In genomic region chr1:220810963-220811362, GRCh38 we compare ENCODE assay signal across 21 cellular contexts. TPM values are rescaled to one million over a fixed set of nuclear protein-coding genes. Genes with fewer than 3 reads are reported as not detected.
DNase-seq lines count a peak whose midpoint lies in the region; ATAC-seq, FAIRE-seq and TF ChIP-seq lines count a peak whose summit lies in the region.
"Had no signal": no experiment of that assay in that cellular context is flagged by ENCODE, and none has a peak within 500 bp of the region (broad histone marks: within the 10 kb centered on the region; RNA-seq: fewer than 3 reads in every experiment).

No MANE protein-coding gene starts in this region.

- H2BK5ac ChIP-seq in mesendoderm (ENCODE audit: low read length) = no peak overlapping the region

- H3K79me2 ChIP-seq in mesendoderm (ENCODE audit: control insufficient read depth, insufficient read depth, low read length) = no peaks in the 10 kb centered on the region

- H3K9ac ChIP-seq in mesendoderm (ENCODE audit: low read length) = no peak overlapping the region

- FAIRE-seq in D721Med (lab: Jason Lieb, UNC) = no peak
- FAIRE-seq: endometrium, GM19239, islet of Langerhans had no signal

- peaks cover 4% of the 10 kb centered on the region for H3K4me1 Mint-ChIP-seq in T-helper 17 cell

- H3K27me3 ChIP-seq in mesendoderm (ENCODE audit: insufficient read depth, low read length, poor library complexity) = no peaks in the 10 kb centered on the region
- H3K27me3 ChIP-seq: gastroesophageal sphincter, SJCRH30, uterus had no signal

- H3K4me2 ChIP-seq in mesendoderm (ENCODE audit: low read length) = no peak overlapping the region

- H3K79me1 ChIP-seq in mesendoderm (ENCODE audit: low read length) = no peaks in the 10 kb centered on the region

- WGBS in mesendoderm (ENCODE audit: extremely low coverage, insufficient coverage, low lambda C conversion rate) = no CpG with 5 or more reads among the region's 2 CpGs

- no peak overlapping the region for H3K27ac Mint-ChIP-seq in T-helper 17 cell
- H3K27ac Mint-ChIP-seq: activated naive CD4-positive, alpha-beta T cell treated with anti-CD3 and anti-CD28 coated beads, Interleukin-2, amount 50 U/mL, for 24 hours; activated T-helper 1 cell treated with anti-CD3 and anti-CD28 coated beads, Interleukin-12 subunit alpha, Interleukin-12 subunit beta, Interleukin-2, Interleukin-4 antibody, amounts not matched to agents 30 ng/mL and 10 ng/mL and 1 ng/mL, durations not matched to agents 14 hours and 24 hours and 36 hours had no signal

- no peak overlapping the region for H4K5ac ChIP-seq in mesendoderm (ENCODE audit: low read length)

- no peak for ATAC-seq in T-helper 17 cell

- TF ChIP-seq CTCF in AG10803 (conservative IDR thresholded peaks at IDR 0.05; ENCODE audit: low read length) (no peak), D721Med (IDR thresholded peaks at IDR 0.05; ENCODE audit: insufficient read depth, missing control alignments) (peak; percentile 8)

- no peak overlapping the region for H3K4me3 ChIP-seq in AG10803 (ENCODE audit: low read length)
- no peak overlapping the region for H3K4me3 ChIP-seq in mesendoderm (ENCODE audit: low read length)
- H3K4me3 ChIP-seq: SJCRH30 had no signal

- H3K56ac ChIP-seq in mesendoderm (ENCODE audit: low read length) = no peak overlapping the region

- no peak overlapping the region for H3K4ac ChIP-seq in mesendoderm (ENCODE audit: low read depth, low read length)

- no peaks in the 10 kb centered on the region for H3K36me3 ChIP-seq in mesendoderm (ENCODE audit: control insufficient read depth, insufficient read depth, low read length)
- H3K36me3 ChIP-seq: SJCRH30, uterus had no signal

- H2BK15ac ChIP-seq in mesendoderm (replicated peaks; ENCODE audit: low read depth) = no peak overlapping the region

- no peak overlapping the region for H3K18ac ChIP-seq in mesendoderm (ENCODE audit: low read length)

- H3K4me1 ChIP-seq in mesendoderm (ENCODE audit: control insufficient read depth, low read depth, low read length) = no peaks in the 10 kb centered on the region
- H3K4me1 ChIP-seq: uterus had no signal

- no peak overlapping the region for H2BK120ac ChIP-seq in mesendoderm (ENCODE audit: low read depth, low read length)

- H4K8ac ChIP-seq in mesendoderm (ENCODE audit: low read depth, low read length) = no peak overlapping the region

- H3K27me3 Mint-ChIP-seq in T-helper 17 cell = peaks cover 69% of the 10 kb centered on the region
- H3K27me3 Mint-ChIP-seq: CD4-positive, CD25-positive, alpha-beta regulatory T cell had no signal

- DNase-seq in AG10803 (ENCODE audit: low read depth) (peak; percentile 8), D721Med (ENCODE audit: insufficient read length, low spot score) (no peak), T-helper 17 cell (no peak), mesendoderm (peak; percentile 46), HPDE6-E6E7 (ENCODE audit: extremely low spot score) (no peak), middle frontal gyrus (ENCODE audit: extremely low spot score, low spot score) (no peak), NCI-H510A (lab: John Stamatoyannopoulos, UW) (no peak)
- DNase-seq: aorta; CD4-positive, CD25-positive, alpha-beta regulatory T cell; NCI-H446 treated with DMSO at 0.1 percent for 48 hours; SJCRH30; stimulated activated CD4-positive, alpha-beta T cell treated with anti-CD3 and anti-CD28 coated beads, Interleukin-4, amount 100 ng/mL, for 4 hours; uterus had no signal

- no peaks in the 10 kb centered on the region for H3K9me3 ChIP-seq in T-helper 17 cell (ENCODE audit: control insufficient read depth, low read length, poor library complexity, severe bottlenecking)
- H3K9me3 ChIP-seq: gastroesophageal sphincter, SJCRH30, thoracic aorta, uterus had no signal

- H3K27ac ChIP-seq in mesendoderm (ENCODE audit: low read depth, low read length) = no peak overlapping the region
- H3K27ac ChIP-seq: gastroesophageal sphincter, SJCRH30, thoracic aorta, uterus had no signal

- no peak overlapping the region for H3K23ac ChIP-seq in mesendoderm (ENCODE audit: low read length)

- H3K4me3 Mint-ChIP-seq in T-helper 17 cell = peak overlapping the region; percentile 78
- H3K4me3 Mint-ChIP-seq: activated T-helper 1 cell treated with anti-CD3 and anti-CD28 coated beads, Interleukin-12 subunit alpha, Interleukin-12 subunit beta, Interleukin-2, Interleukin-4 antibody, amounts not matched to agents 30 ng/mL and 10 ng/mL and 1 ng/mL, durations not matched to agents 14 hours and 24 hours and 36 hours had no signal

- H2AK5ac ChIP-seq in mesendoderm (ENCODE audit: low read length) = no peak overlapping the region

- H3K36me3 Mint-ChIP-seq in T-helper 17 cell (ENCODE audit: low read depth) = no peaks in the 10 kb centered on the region
- H3K36me3 Mint-ChIP-seq: activated naive CD4-positive, alpha-beta T cell treated with anti-CD3 and anti-CD28 coated beads, Interleukin-2, amount 50 U/mL, for 24 hours; CD4-positive, CD25-positive, alpha-beta regulatory T cell had no signal

RNA-seq across cellular contexts. Expression of gene MTARC1, which starts 24.2 kb away (rescaled TPM):
- under 1 TPM in 1 of 2 donors, not detected in 1; 0.75 TPM for total RNA-seq in T-helper 17 cell
- polyA plus RNA-seq in mesendoderm (2013, experiment 1 of 2) = 21.1 TPM
- 21.5 TPM for polyA plus RNA-seq in mesendoderm (2013, experiment 2 of 2)
- total RNA-seq: activated T-helper 1 cell treated with anti-CD3 and anti-CD28 coated beads, Interleukin-12 subunit alpha, Interleukin-12 subunit beta, Interleukin-2, Interleukin-4 antibody, amounts not matched to agents 30 ng/mL and 10 ng/mL and 1 ng/mL, durations not matched to agents 14 hours and 24 hours and 36 hours; CD4-positive, CD25-positive, alpha-beta regulatory T cell; T-helper 1 cell treated with Interleukin-12 subunit alpha and Interleukin-12 subunit beta and Interleukin-4 antibody, amounts not matched to agents 30 ng/mL and 1 ng/mL, for 36 hours had no signal
- polyA plus RNA-seq: CD4-positive, CD25-positive, alpha-beta regulatory T cell had no signal

Comparison
In these comparisons a context has a peak if more than half of its experiments do, and no peak if none do; other contexts are left out.
1. DNase-seq: peak in AG10803 (single experiment) and mesendoderm (single experiment); none in D721Med (single experiment), T-helper 17 cell (0 of 3), HPDE6-E6E7 (single experiment), middle frontal gyrus (single experiment) and NCI-H510A (single experiment).